ENCODE assay signal across 10 cellular contexts in genomic region chr1:172658871-172659453, GRCh38. TPM values are rescaled to one million over a fixed set of nuclear protein-coding genes. Genes with fewer than 3 reads are reported as not detected.
DNase-seq lines count a peak whose midpoint lies in the region; ATAC-seq and TF ChIP-seq lines count a peak whose summit lies in the region.
"Had no signal": no experiment of that assay in that cellular context is flagged by ENCODE, and none has a peak within 500 bp of the region (broad histone marks: within the 10 kb centered on the region; RNA-seq: fewer than 3 reads in every experiment).

A gene with protein sequence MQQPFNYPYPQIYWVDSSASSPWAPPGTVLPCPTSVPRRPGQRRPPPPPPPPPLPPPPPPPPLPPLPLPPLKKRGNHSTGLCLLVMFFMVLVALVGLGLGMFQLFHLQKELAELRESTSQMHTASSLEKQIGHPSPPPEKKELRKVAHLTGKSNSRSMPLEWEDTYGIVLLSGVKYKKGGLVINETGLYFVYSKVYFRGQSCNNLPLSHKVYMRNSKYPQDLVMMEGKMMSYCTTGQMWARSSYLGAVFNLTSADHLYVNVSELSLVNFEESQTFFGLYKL (plus strand): TSS chr1:172659103. CDS start chr1:172659202, 99 bp downstream.

- TF ChIP-seq POLR2A in spleen (IDR thresholded peaks at IDR 0.05): no peak

- WGBS in spleen, 5 donors: 69 to 88% (median 85%) methylated on average over 11 of the region's 11 CpGs
- WGBS in aorta, 2 donors: 84 to 92% methylated on average over 11 of the region's 11 CpGs

- H3K4me3 Mint-ChIP-seq in activated naive CD4-positive, alpha-beta T cell treated with anti-CD3 and anti-CD28 coated beads, Interleukin-2, amount 10 ng/mL, durations not matched to agents 7 days and 5 days: peak within 1 kb of the TSS; percentile 38

- H3K4me1 ChIP-seq in left ventricle myocardium inferior: peaks cover 9% of the 10 kb centered on the region
- peaks cover 0 to 32% (median 15%) of the 10 kb centered on the region in 6 donors for H3K4me1 ChIP-seq in spleen
- H3K4me1 ChIP-seq in aorta (ENCODE audit: control insufficient read depth in 1 of 2, insufficient read depth in 2 of 2, low read length in 2 of 2): no peaks in the 10 kb centered on the region

- no peak for DNase-seq in left ventricle myocardium inferior
- no peak for DNase-seq in cardiac septum (ENCODE audit: low spot score)
- peak; percentile 34 for DNase-seq in activated naive CD4-positive, alpha-beta T cell treated with anti-CD3 and anti-CD28 coated beads, Interleukin-2, amount 10 ng/mL, durations not matched to agents 7 days and 5 days
- DNase-seq in spleen: no peak
- peak in 1 of 2 donors; percentile 77 for DNase-seq in aorta
- DNase-seq in midbrain (lab: John Stamatoyannopoulos, UW): no peak
- no peak for DNase-seq in COLO829 (ENCODE audit: low spot score)
- DNase-seq in LoVo (ENCODE audit: low spot score): no peak
- DNase-seq: NCI-H1930 had no signal

- intact Hi-C loops in left ventricle myocardium inferior (cut with micrococcal nuclease) (no loop called here), cardiac septum (cut with DNase I) (loop anchor here (5.0 kb wide), 1 partner anchor 38 kb away; no protein-coding TSS in a partner anchor), spleen (cut with DNase I; ENCODE audit: low total_unique reads) (no loop called here), aorta (cut with DNase I) (no loop called here)

- H3K36me3 ChIP-seq in left ventricle myocardium inferior (no peaks in the 10 kb centered on the region), spleen (no peaks in the 10 kb centered on the region), aorta (ENCODE audit: control insufficient read depth in 1 of 2, insufficient read depth in 2 of 2, low read length in 1 of 2) (no peaks in the 10 kb centered on the region)

- peak; percentile 36 for ATAC-seq in aorta (ENCODE audit: low FRiP score)

- H3K27me3 ChIP-seq in left ventricle myocardium inferior (ENCODE audit: low read depth) (no peaks in the 10 kb centered on the region), spleen (replicated peaks in 1 of 7) (no peaks in the 10 kb centered on the region), aorta (ENCODE audit: control insufficient read depth in 1 of 2, insufficient read depth in 2 of 2, low read length in 1 of 2) (no peaks in the 10 kb centered on the region)

- H3K4me1 Mint-ChIP-seq in activated naive CD4-positive, alpha-beta T cell treated with anti-CD3 and anti-CD28 coated beads, Interleukin-2, amount 10 ng/mL, durations not matched to agents 7 days and 5 days: peaks cover 50% of the 10 kb centered on the region

- H3K27ac ChIP-seq in left ventricle myocardium inferior (replicated peaks): peak within 1 kb of the TSS; percentile 67
- peak within 1 kb of the TSS in 7 of 8 donors; percentile 20 to 89 (median 77) for H3K27ac ChIP-seq in spleen
- no peak within 1 kb of the TSS for H3K27ac ChIP-seq in aorta (ENCODE audit: low read depth in 1 of 2, low read length in 2 of 2)

- no peaks in the 10 kb centered on the region for H3K9me3 ChIP-seq in left ventricle myocardium inferior (replicated peaks)
- H3K9me3 ChIP-seq in spleen: no peaks in the 10 kb centered on the region
- peaks cover 3% of the 10 kb centered on the region for H3K9me3 ChIP-seq in aorta (ENCODE audit: control insufficient read depth, low read length)

- no peaks in the 10 kb centered on the region for H3K36me3 Mint-ChIP-seq in activated naive CD4-positive, alpha-beta T cell treated with anti-CD3 and anti-CD28 coated beads, Interleukin-2, amount 10 ng/mL, durations not matched to agents 7 days and 5 days

- peaks cover 39% of the 10 kb centered on the region for H3K27me3 Mint-ChIP-seq in activated naive CD4-positive, alpha-beta T cell treated with anti-CD3 and anti-CD28 coated beads, Interleukin-2, amount 10 ng/mL, durations not matched to agents 7 days and 5 days

- CTCF ChIA-PET in activated naive CD4-positive, alpha-beta T cell treated with anti-CD3 and anti-CD28 coated beads, Interleukin-2, amount 10 ng/mL, durations not matched to agents 7 days and 5 days (lab: Charles Lee): interaction anchor here (0.9 to 1.9 kb wide), 9 partner anchors 12 to 67 kb away, joined by 3 to 9 read pairs (median 5); no protein-coding TSS in a partner anchor

- H3K9me3 Mint-ChIP-seq in activated naive CD4-positive, alpha-beta T cell treated with anti-CD3 and anti-CD28 coated beads, Interleukin-2, amount 10 ng/mL, durations not matched to agents 7 days and 5 days: no peaks in the 10 kb centered on the region

- peak within 1 kb of the TSS; percentile 49 for H3K27ac Mint-ChIP-seq in activated naive CD4-positive, alpha-beta T cell treated with anti-CD3 and anti-CD28 coated beads, Interleukin-2, amount 10 ng/mL, durations not matched to agents 7 days and 5 days

- H3K4me3 ChIP-seq in left ventricle myocardium inferior: no peak within 1 kb of the TSS
- H3K4me3 ChIP-seq in spleen: peak within 1 kb of the TSS; percentile 5 to 60 (median 22)
- H3K4me3 ChIP-seq in aorta (ENCODE audit: low read length in 2 of 2): no peak within 1 kb of the TSS

- TF ChIP-seq CTCF in left ventricle myocardium inferior (IDR thresholded peaks at IDR 0.05; ENCODE audit: borderline replicate concordance) (no peak), spleen (IDR thresholded peaks at IDR 0.05 in 8 of 11, conservative IDR thresholded peaks at IDR 0.05 in 3 of 11) (no peak)

RNA-seq across cellular contexts. Expression of the gene that starts here (rescaled TPM):
- not detected for total RNA-seq in left ventricle myocardium inferior
- 0.27 TPM for total RNA-seq in cardiac septum
- total RNA-seq in spleen: 1 to 10 TPM; 1.4 to 7.1 (median 3.9) TPM
- polyA plus RNA-seq in spleen: 1 to 10 TPM in 1 of 3 donors, under 1 TPM in 2; 0.44 to 1.0 (median 0.50) TPM
- under 1 TPM in 1 of 2 donors, not detected in 1; 0.33 TPM for total RNA-seq in aorta
- not detected for polyA plus RNA-seq in aorta
- total RNA-seq: dermis microvascular lymphatic vessel endothelial cell had no signal

Comparison
In these comparisons a context has a peak if more than half of its experiments do, and no peak if none do; other contexts are left out.
1. Peak in ATAC-seq in aorta; RNA of the gene not detected or under 1 TPM.
2. H3K27ac ChIP-seq: peak in left ventricle myocardium inferior (single experiment) and spleen (7 of 8); none in aorta (0 of 2).
3. H3K4me3 ChIP-seq: peak in spleen (8 of 8); none in left ventricle myocardium inferior (single experiment) and aorta (0 of 2).